Comparison of ENCODE assay signal across 13 cellular contexts in the genomic region with DNA sequence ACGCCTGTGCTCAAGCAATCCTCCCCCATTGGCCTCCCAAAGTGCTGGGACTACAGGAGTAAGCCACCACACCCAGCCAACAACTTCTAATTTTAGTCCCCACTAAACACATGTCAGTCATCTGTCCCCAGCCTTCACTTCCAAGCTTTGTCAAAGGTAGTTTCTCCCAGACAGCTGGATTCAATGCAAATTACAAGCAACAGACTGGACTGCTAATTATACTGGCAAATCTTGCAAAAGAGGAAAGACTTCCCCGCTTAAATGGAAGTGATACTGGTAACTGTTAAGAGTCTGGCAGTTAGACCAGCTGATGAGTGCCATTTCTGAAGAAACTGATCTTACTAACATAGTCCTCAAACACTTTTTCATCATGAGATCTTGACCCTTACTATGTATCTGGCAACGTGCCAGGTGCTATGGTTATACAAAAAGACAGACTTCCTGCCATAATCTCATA.
DNase-seq lines count a peak whose midpoint lies in the region; ATAC-seq and TF ChIP-seq lines count a peak whose summit lies in the region.
"Had no signal": no experiment of that assay in that cellular context is flagged by ENCODE, and none has a peak within 500 bp of the region (broad histone marks: within the 10 kb centered on the region; RNA-seq: fewer than 3 reads in every experiment).

No MANE protein-coding gene starts in this region.

- H3K27ac ChIP-seq in effector memory CD4-positive, alpha-beta T cell (ENCODE audit: insufficient read depth, low read length, poor library complexity, severe bottlenecking) = no peak overlapping the region
- H3K27ac ChIP-seq: cardiac muscle cell, gastroesophageal sphincter, SK-N-MC had no signal

- peaks cover 12% of the 10 kb centered on the region for H3K4me1 ChIP-seq in effector memory CD4-positive, alpha-beta T cell (ENCODE audit: control insufficient read depth, insufficient read depth, low read length, poor library complexity, severe bottlenecking)
- H3K4me1 ChIP-seq: gastroesophageal sphincter had no signal

- DNase-seq in GM12864 (ENCODE audit: low read depth) (peak; percentile 76), NCI-H2227 (lab: John Stamatoyannopoulos, UW; ENCODE audit: unreplicated experiment) (peak; percentile 55), erythroblast (lab: John Stamatoyannopoulos, UW) (peak; percentile 12 to 22), hypothalamus (lab: John Stamatoyannopoulos, UW) (no peak)
- DNase-seq in effector memory CD4-positive, alpha-beta T cell = no peak
- no peak for DNase-seq in NK-92 treated with Interleukin-12 subunit alpha and Interleukin-12 subunit beta, amount 100 ng/mL, for 24 hours (lab: John Stamatoyannopoulos, UW)
- DNase-seq in stimulated activated naive CD4-positive, alpha-beta T cell treated with Interleukin-2 at 50 U/mL for 16 hours (lab: John Stamatoyannopoulos, UW) = no peak
- DNase-seq: activated T-cell treated with anti-CD3 and anti-CD28 coated beads for 4 hours had no signal

- H3K27me3 ChIP-seq in effector memory CD4-positive, alpha-beta T cell (replicated peaks; ENCODE audit: control insufficient read depth, insufficient read depth, low read length, poor library complexity, severe bottlenecking) = no peaks in the 10 kb centered on the region
- H3K27me3 ChIP-seq: cardiac muscle cell, gastroesophageal sphincter had no signal

- ATAC-seq in GM21529 (IDR thresholded peaks at IDR 0.05; ENCODE audit: unreplicated experiment) = peak; percentile 57
- ATAC-seq: gastroesophageal sphincter had no signal

- H3K9me3 ChIP-seq in effector memory CD4-positive, alpha-beta T cell (ENCODE audit: control insufficient read depth, low read length) = no peaks in the 10 kb centered on the region
- H3K9me3 ChIP-seq: gastroesophageal sphincter had no signal

- no peak overlapping the region for H3K4me3 ChIP-seq in GM12864 (ENCODE audit: low read depth, low read length)
- no peak overlapping the region for H3K4me3 ChIP-seq in effector memory CD4-positive, alpha-beta T cell (ENCODE audit: insufficient read depth, low read depth, low read length, poor library complexity, severe bottlenecking)
- H3K4me3 ChIP-seq: cardiac muscle cell, gastroesophageal sphincter, SK-N-MC, skin epidermis had no signal

- TF ChIP-seq POLR2A in erythroblast (IDR thresholded peaks at IDR 0.05; ENCODE audit: low read length) = no peak

- no peak for TF ChIP-seq CTCF in GM12864 (IDR thresholded peaks at IDR 0.05; ENCODE audit: low read depth, low read length, missing control alignments)

- peaks cover 2% of the 10 kb centered on the region for H3K36me3 ChIP-seq in effector memory CD4-positive, alpha-beta T cell (ENCODE audit: control insufficient read depth, insufficient read depth, low read length)

Comparison
In these comparisons a context has a peak if more than half of its experiments do, and no peak if none do; other contexts are left out.
1. DNase-seq: peak in GM12864 (single experiment), NCI-H2227 (single experiment) and erythroblast (2 of 2); none in hypothalamus (0 of 51), effector memory CD4-positive, alpha-beta T cell (0 of 3), NK-92 treated with Interleukin-12 subunit alpha and Interleukin-12 subunit beta, amount 100 ng/mL, for 24 hours (single experiment) and stimulated activated naive CD4-positive, alpha-beta T cell treated with Interleukin-2 at 50 U/mL for 16 hours (single experiment).